12 cellular contexts compared by ENCODE assay signal in the genomic region with DNA sequence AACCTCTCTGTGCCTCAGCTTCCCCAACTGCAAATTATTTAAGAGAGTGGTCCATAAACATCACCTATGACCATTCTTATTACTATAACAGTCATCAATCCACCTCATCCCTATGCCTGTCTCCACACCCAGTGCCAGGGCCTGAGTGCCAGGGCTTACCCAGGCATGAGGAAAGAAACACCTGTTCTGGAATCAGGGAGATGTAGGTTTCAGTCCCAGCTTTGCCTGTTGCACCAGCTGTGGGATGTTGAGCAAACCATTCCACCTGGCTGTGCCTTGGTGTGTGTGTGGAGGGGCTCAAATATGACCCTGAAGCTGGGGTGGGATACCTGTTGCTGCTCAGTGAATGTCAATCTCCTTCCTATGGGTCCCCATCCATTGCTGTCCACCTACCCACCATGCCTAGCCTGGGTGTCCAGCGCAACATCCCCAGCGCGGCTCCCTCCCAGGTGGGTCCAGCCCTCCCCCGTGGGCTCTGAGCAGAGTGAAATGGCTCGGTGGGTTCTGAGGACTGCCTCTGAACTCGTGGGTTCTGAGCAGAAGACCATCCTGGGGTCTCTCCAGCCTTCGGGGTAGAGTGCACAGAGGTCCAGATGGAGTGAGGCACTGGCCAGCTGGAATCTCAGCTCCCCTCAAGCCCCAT. TPM values are rescaled to one million over a fixed set of nuclear protein-coding genes. Genes with fewer than 3 reads are reported as not detected.
A peak's percentile ranks its signal among the peaks of the same experiment; 100 is the strongest.
DNase-seq lines count a peak whose midpoint lies in the region; ATAC-seq and TF ChIP-seq lines count a peak whose summit lies in the region.
"Had no signal": no experiment of that assay in that cellular context is flagged by ENCODE, and none has a peak within 500 bp of the region (broad histone marks: within the 10 kb centered on the region; RNA-seq: fewer than 3 reads in every experiment).

No MANE protein-coding gene starts in this region.

- DNase-seq in stimulated activated naive CD8-positive, alpha-beta T cell treated with anti-CD3 and anti-CD28 coated beads, Interleukin-15, Interleukin-2, amounts not matched to agents 100 U/mL and 50 U/mL, for 24 hours, result no peak
- DNase-seq in activated naive CD4-positive, alpha-beta T cell treated with anti-CD3 and anti-CD28 coated beads, Interleukin-2, amount 50 U/mL, for 72 hours (ENCODE audit: low spot score in 2 of 2), result no peak
- no peak for DNase-seq in right lobe of liver
- no peak for DNase-seq in stimulated activated CD4-positive, alpha-beta T cell treated with anti-CD3 and anti-CD28 coated beads, Interleukin-4, amount 100 ng/mL, for 24 hours
- no peak for DNase-seq in Kasumi-1 (lab: John Stamatoyannopoulos, UW)
- no peak for DNase-seq in GM03348 (ENCODE audit: low spot score)
- DNase-seq: NCI-H748 treated with DMSO at 0.1 percent for 48 hours had no signal

- no CpG with 5 or more reads among the region's 7 CpGs for WGBS in right lobe of liver (ENCODE audit: insufficient coverage, low coverage, low lambda C conversion rate, missing lambda C conversion rate)

- peaks cover 80% of the 10 kb centered on the region for H3K36me3 Mint-ChIP-seq in stimulated activated naive CD8-positive, alpha-beta T cell treated with anti-CD3 and anti-CD28 coated beads, Interleukin-15, Interleukin-2, amounts not matched to agents 100 ng/mL and 50 ng/mL, for 24 hours (ENCODE audit: low read depth)
- H3K36me3 Mint-ChIP-seq in activated naive CD4-positive, alpha-beta T cell treated with anti-CD3 and anti-CD28 coated beads, Interleukin-2, amount 50 U/mL, for 72 hours, result peaks cover 41 to 59% of the 10 kb centered on the region in 2 donors

- peaks cover 0 to 14% (median under 1%) of the 10 kb centered on the region in 4 donors for H3K36me3 ChIP-seq in right lobe of liver

- no peaks in the 10 kb centered on the region for H3K27me3 Mint-ChIP-seq in stimulated activated naive CD8-positive, alpha-beta T cell treated with anti-CD3 and anti-CD28 coated beads, Interleukin-15, Interleukin-2, amounts not matched to agents 100 ng/mL and 50 ng/mL, for 24 hours

- intact Hi-C loops in right lobe of liver (cut with DNase I), result no loop called here

- no peak for ATAC-seq in stimulated activated naive CD8-positive, alpha-beta T cell treated with anti-CD3 and anti-CD28 coated beads, Interleukin-15, Interleukin-2, amounts not matched to agents 100 U/mL and 50 U/mL, for 24 hours
- ATAC-seq in activated naive CD4-positive, alpha-beta T cell treated with anti-CD3 and anti-CD28 coated beads, Interleukin-2, amount 50 U/mL, for 72 hours, result no peak
- no peak for ATAC-seq in right lobe of liver
- no peak for ATAC-seq in GM18867 (IDR thresholded peaks at IDR 0.05; ENCODE audit: unreplicated experiment)

- H3K27ac Mint-ChIP-seq in stimulated activated naive CD8-positive, alpha-beta T cell treated with anti-CD3 and anti-CD28 coated beads, Interleukin-15, Interleukin-2, amounts not matched to agents 100 ng/mL and 50 ng/mL, for 24 hours, result peak overlapping the region; percentile 86
- H3K27ac Mint-ChIP-seq in activated naive CD4-positive, alpha-beta T cell treated with anti-CD3 and anti-CD28 coated beads, Interleukin-2, amount 50 U/mL, for 72 hours, result peak overlapping the region; percentile 77 to 84

- H3K9me3 Mint-ChIP-seq in stimulated activated naive CD8-positive, alpha-beta T cell treated with anti-CD3 and anti-CD28 coated beads, Interleukin-15, Interleukin-2, amounts not matched to agents 100 ng/mL and 50 ng/mL, for 24 hours, result no peaks in the 10 kb centered on the region
- H3K9me3 Mint-ChIP-seq in activated naive CD4-positive, alpha-beta T cell treated with anti-CD3 and anti-CD28 coated beads, Interleukin-2, amount 50 U/mL, for 72 hours, result peaks cover 0 to 5% of the 10 kb centered on the region in 2 donors

- H3K4me1 ChIP-seq in right lobe of liver, result peaks cover 0 to 7% (median 0%) of the 10 kb centered on the region in 4 donors
- H3K4me1 ChIP-seq: prostate gland had no signal

- peaks cover 94% of the 10 kb centered on the region for H3K4me1 Mint-ChIP-seq in stimulated activated naive CD8-positive, alpha-beta T cell treated with anti-CD3 and anti-CD28 coated beads, Interleukin-15, Interleukin-2, amounts not matched to agents 100 ng/mL and 50 ng/mL, for 24 hours (ENCODE audit: low read depth)

- H3K9me3 ChIP-seq in right lobe of liver, result no peaks in the 10 kb centered on the region
- H3K9me3 ChIP-seq: adrenal gland, prostate gland had no signal

- H3K4me3 Mint-ChIP-seq in stimulated activated naive CD8-positive, alpha-beta T cell treated with anti-CD3 and anti-CD28 coated beads, Interleukin-15, Interleukin-2, amounts not matched to agents 100 ng/mL and 50 ng/mL, for 24 hours, result peak overlapping the region; percentile 73

- H3K27ac ChIP-seq in right lobe of liver, result peak overlapping the region in 2 of 3 donors; percentile 38 to 47
- H3K27ac ChIP-seq: C4-2B had no signal

- no peak overlapping the region for H3K4me3 ChIP-seq in right lobe of liver
- H3K4me3 ChIP-seq: adrenal gland, prostate gland had no signal

- no peak for TF ChIP-seq CTCF in right lobe of liver (IDR thresholded peaks at IDR 0.05)

- no peaks in the 10 kb centered on the region for H3K27me3 ChIP-seq in right lobe of liver
- H3K27me3 ChIP-seq: adrenal gland had no signal

- TF ChIP-seq POLR2A in right lobe of liver (IDR thresholded peaks at IDR 0.05), result no peak

RNA-seq across cellular contexts. Expression of a gene that starts 16.3 kb away (rescaled TPM):
- total RNA-seq in activated naive CD4-positive, alpha-beta T cell treated with anti-CD3 and anti-CD28 coated beads, Interleukin-2, amount 50 U/mL, for 72 hours, result 100 to 1,000 TPM; 165 to 174 TPM
- 10 to 100 TPM in 3 of 6 experiments, 1 to 10 TPM in 3; 4.7 to 15.1 (median 9.8) TPM for total RNA-seq in right lobe of liver

RNA-seq across cellular contexts. Expression of a gene that starts 41.8 kb away (rescaled TPM):
- total RNA-seq in activated naive CD4-positive, alpha-beta T cell treated with anti-CD3 and anti-CD28 coated beads, Interleukin-2, amount 50 U/mL, for 72 hours, result not detected
- 1,000 to 10,000 TPM; 3,162 to 5,107 (median 3,869) TPM for total RNA-seq in right lobe of liver

RNA-seq across cellular contexts. Expression of a gene that starts 48.6 kb away (rescaled TPM):
- not detected for total RNA-seq in activated naive CD4-positive, alpha-beta T cell treated with anti-CD3 and anti-CD28 coated beads, Interleukin-2, amount 50 U/mL, for 72 hours
- total RNA-seq in right lobe of liver, result over 10,000 TPM; 11,577 to 28,471 (median 22,756) TPM
- total RNA-seq: prostate gland had no signal

Comparison
In these comparisons a context has a peak if more than half of its experiments do, and no peak if none do; other contexts are left out.
1. RNA of a gene that starts 16.3 kb away (total RNA-seq): 165 to 174 TPM in activated naive CD4-positive, alpha-beta T cell treated with anti-CD3 and anti-CD28 coated beads, Interleukin-2, amount 50 U/mL, for 72 hours; 4.7 to 15.1 TPM in right lobe of liver; every median in the first group is over 10 times any median in the second.
2. RNA of a gene that starts 41.8 kb away (total RNA-seq): 3,162 to 5,107 TPM in right lobe of liver; not detected in activated naive CD4-positive, alpha-beta T cell treated with anti-CD3 and anti-CD28 coated beads, Interleukin-2, amount 50 U/mL, for 72 hours; every median in the first group is over 1,000 times any median in the second.
3. RNA of a gene that starts 48.6 kb away (total RNA-seq): 11,577 to 28,471 TPM in right lobe of liver; not detected in activated naive CD4-positive, alpha-beta T cell treated with anti-CD3 and anti-CD28 coated beads, Interleukin-2, amount 50 U/mL, for 72 hours; every median in the first group is over 1,000 times any median in the second.